In the genomic region with DNA sequence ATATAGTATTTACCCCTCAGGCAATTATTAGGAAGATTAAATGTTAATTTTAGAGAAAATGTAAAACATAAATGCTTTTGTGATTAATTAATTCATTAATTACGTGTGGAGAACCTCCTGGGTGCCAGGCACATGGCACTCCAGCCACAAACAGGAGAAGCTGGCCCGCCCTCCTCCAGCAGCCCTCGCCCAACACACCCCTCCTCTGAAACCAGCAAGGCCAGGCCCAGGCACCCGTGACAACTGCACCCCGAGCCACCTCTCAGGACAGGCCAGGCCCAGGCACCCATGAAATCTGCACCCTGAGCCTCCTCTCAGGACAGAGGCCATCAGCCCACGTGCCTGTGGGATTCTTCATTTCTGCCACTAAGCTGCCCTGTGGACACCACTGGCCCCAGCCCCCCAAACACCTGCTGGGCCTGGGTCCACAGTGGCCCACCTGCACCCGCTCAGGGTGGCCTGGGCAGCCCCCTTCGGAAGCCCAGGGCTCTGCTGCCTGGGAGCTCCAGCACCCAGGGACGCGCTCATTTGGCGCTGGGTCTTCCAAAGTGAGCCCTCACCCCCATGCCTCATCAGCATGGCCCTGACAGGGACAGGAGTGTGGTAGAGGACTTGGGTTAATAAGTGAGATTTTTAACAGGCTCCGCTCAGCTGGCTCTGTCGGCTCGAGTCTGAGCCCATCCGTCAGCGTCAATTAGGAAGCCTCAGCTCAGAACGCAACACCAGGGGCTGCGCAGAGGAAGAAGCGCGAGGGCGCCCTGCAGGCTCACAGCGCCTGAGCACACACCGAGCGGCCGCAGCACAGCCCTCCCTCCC, we compare ENCODE assay signal across 1 cellular context.
TF ChIP-seq lines count a peak whose summit lies in the region.

No MANE protein-coding gene starts in this region.

TF ChIP-seq in SK-N-SH treated with all-trans-retinoic acid at 6 μM for 48 hours, 23 proteins besides CTCF, POLR2A, EP300 and RAD21 (continued from another document):
- TF ChIP-seq POU6F1 (CRISPR knock-in tag; IDR thresholded peaks at IDR 0.05; ENCODE audit: borderline replicate concordance, low read depth) (no peak), OSR1 (CRISPR knock-in tag; IDR thresholded peaks at IDR 0.05) (no peak), ZC3H10 (CRISPR knock-in tag; IDR thresholded peaks at IDR 0.05) (no peak), ZNF8 (CRISPR knock-in tag; IDR thresholded peaks at IDR 0.05) (no peak), RARB (CRISPR knock-in tag; IDR thresholded peaks at IDR 0.05) (no peak), ZNF70 (CRISPR knock-in tag; IDR thresholded peaks at IDR 0.05) (no peak), ZFP3 (CRISPR knock-in tag; IDR thresholded peaks at IDR 0.05) (no peak), CSDC2 (CRISPR knock-in tag; IDR thresholded peaks at IDR 0.05) (no peak), ESRRG (CRISPR knock-in tag; IDR thresholded peaks at IDR 0.05) (no peak)
